16 cellular contexts compared by ENCODE assay signal in the genomic region with DNA sequence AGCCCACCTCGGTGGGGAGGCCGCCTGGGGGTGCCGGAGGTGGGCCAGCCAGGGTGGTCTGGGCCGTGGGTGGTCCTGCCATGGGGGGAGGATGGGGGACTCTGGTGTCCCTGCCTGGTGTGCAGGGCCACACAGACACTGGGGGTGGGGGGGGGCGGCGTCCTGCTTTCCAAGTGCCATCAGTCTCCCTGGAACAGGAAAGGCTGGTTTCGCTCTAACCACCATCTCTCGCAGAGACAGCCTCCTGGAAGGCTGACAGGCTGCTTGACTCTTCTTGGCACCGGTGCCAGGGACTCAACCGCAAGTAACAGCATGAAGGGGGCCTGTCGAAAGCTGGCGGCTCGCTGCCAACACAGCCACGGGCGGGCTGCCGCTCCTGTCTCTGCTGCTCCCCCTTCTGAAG. TPM values are rescaled to one million over a fixed set of nuclear protein-coding genes. Genes with fewer than 3 reads are reported as not detected.
DNase-seq lines count a peak whose midpoint lies in the region; ATAC-seq and TF ChIP-seq lines count a peak whose summit lies in the region.
"Had no signal": no experiment of that assay in that cellular context is flagged by ENCODE, and none has a peak within 500 bp of the region (broad histone marks: within the 10 kb centered on the region; RNA-seq: fewer than 3 reads in every experiment).

No MANE protein-coding gene starts in this region.

- DNase-seq in CD8-positive, alpha-beta memory T cell: no peak
- DNase-seq in NCI-H2171 treated with DMSO at 0.1 percent for 48 hours (lab: John Stamatoyannopoulos, UW): peak; percentile 77
- no peak for DNase-seq in esophagus squamous epithelium (lab: John Stamatoyannopoulos, UW)
- no peak for DNase-seq in progenitor cell of endocrine pancreas (ENCODE audit: low spot score, unreplicated experiment)
- no peak for DNase-seq in NCI-H2081 treated with DMSO at 0.1 percent for 48 hours (lab: John Stamatoyannopoulos, UW)
- DNase-seq in osteocyte (ENCODE audit: extremely low spot score, unreplicated experiment): no peak
- no peak for DNase-seq in kidney glomerular epithelial cell (lab: John Stamatoyannopoulos, UW)
- DNase-seq: CD4-positive, CD25-positive, alpha-beta regulatory T cell; cerebellar nuclear complex; foreskin melanocyte; NCI-H69 had no signal

- no peak for ATAC-seq in stimulated activated memory B cell treated with anti-CD40 and anti-IgM and Interleukin-4, amounts not matched to agents 10 μg/mL and 1 μg/mL and 100 μg/mL, for 72 hours
- ATAC-seq: activated CD4-positive, CD25-positive, alpha-beta regulatory T cell treated with anti-CD3 and anti-CD28 coated beads, Interleukin-2, amount 50 U/mL, for 24 hours; left colon had no signal

- H3K4me1 ChIP-seq in CD8-positive, alpha-beta memory T cell (ENCODE audit: insufficient read depth, low read length): peaks cover 25% of the 10 kb centered on the region
- peaks cover 29 to 78% (median 40%) of the 10 kb centered on the region in 3 donors for H3K4me1 ChIP-seq in esophagus squamous epithelium
- H3K4me1 ChIP-seq: parathyroid adenoma had no signal

- peaks cover 0 to 12% (median 3%) of the 10 kb centered on the region in 3 donors for H3K36me3 Mint-ChIP-seq in CD8-positive, alpha-beta memory T cell
- H3K36me3 Mint-ChIP-seq in progenitor cell of endocrine pancreas (ENCODE audit: insufficient read depth) (peaks cover 24% of the 10 kb centered on the region), osteocyte (ENCODE audit: unreplicated experiment) (peaks cover 35% of the 10 kb centered on the region)
- no peaks in the 10 kb centered on the region for H3K36me3 Mint-ChIP-seq in stimulated activated memory B cell treated with anti-CD40 and anti-IgM and Interleukin-4, amounts not matched to agents 10 μg/mL and 1 μg/mL and 100 μg/mL, for 72 hours
- H3K36me3 Mint-ChIP-seq: CD4-positive, CD25-positive, alpha-beta regulatory T cell had no signal

- no peaks in the 10 kb centered on the region for H3K36me3 ChIP-seq in CD8-positive, alpha-beta memory T cell (ENCODE audit: insufficient read depth, low read length)
- H3K36me3 ChIP-seq in esophagus squamous epithelium: peaks cover 33 to 98% (median 38%) of the 10 kb centered on the region in 3 donors

- peak overlapping the region in 4 of 7 donors; percentile 1 to 58 (median 22) for H3K4me3 Mint-ChIP-seq in CD8-positive, alpha-beta memory T cell
- H3K4me3 Mint-ChIP-seq in progenitor cell of endocrine pancreas (ENCODE audit: low read depth) (no peak overlapping the region), osteocyte (ENCODE audit: unreplicated experiment) (no peak overlapping the region)
- no peak overlapping the region for H3K4me3 Mint-ChIP-seq in stimulated activated memory B cell treated with anti-CD40 and anti-IgM and Interleukin-4, amounts not matched to agents 10 μg/mL and 1 μg/mL and 100 μg/mL, for 72 hours
- H3K4me3 Mint-ChIP-seq: CD4-positive, CD25-positive, alpha-beta regulatory T cell had no signal

- H3K9me3 Mint-ChIP-seq in CD8-positive, alpha-beta memory T cell: peaks cover 0 to 4% (median 2%) of the 10 kb centered on the region in 5 donors
- H3K9me3 Mint-ChIP-seq in progenitor cell of endocrine pancreas (ENCODE audit: low read depth): peaks cover 7% of the 10 kb centered on the region
- H3K9me3 Mint-ChIP-seq in stimulated activated memory B cell treated with anti-CD40 and anti-IgM and Interleukin-4, amounts not matched to agents 10 μg/mL and 1 μg/mL and 100 μg/mL, for 72 hours: peaks cover 6% of the 10 kb centered on the region
- peaks cover 3% of the 10 kb centered on the region for H3K9me3 Mint-ChIP-seq in osteocyte (ENCODE audit: unreplicated experiment)

- no peak overlapping the region for H3K27ac ChIP-seq in CD8-positive, alpha-beta memory T cell (ENCODE audit: low read depth, low read length)
- H3K27ac ChIP-seq in esophagus squamous epithelium: peak overlapping the region in 3 of 4 donors; percentile 56 to 73 (median 66)
- H3K27ac ChIP-seq: parathyroid adenoma, SK-N-MC had no signal

- TF ChIP-seq POLR2A in esophagus squamous epithelium (IDR thresholded peaks at IDR 0.05): no peak

- H3K27ac Mint-ChIP-seq in CD8-positive, alpha-beta memory T cell: peak overlapping the region in 6 of 8 donors; percentile 15 to 93 (median 74)
- H3K27ac Mint-ChIP-seq in progenitor cell of endocrine pancreas: peak overlapping the region; percentile 36
- no peak overlapping the region for H3K27ac Mint-ChIP-seq in stimulated activated memory B cell treated with anti-CD40 and anti-IgM and Interleukin-4, amounts not matched to agents 10 μg/mL and 1 μg/mL and 100 μg/mL, for 72 hours
- H3K27ac Mint-ChIP-seq in osteocyte (ENCODE audit: unreplicated experiment): no peak overlapping the region
- H3K27ac Mint-ChIP-seq: CD4-positive, CD25-positive, alpha-beta regulatory T cell had no signal

- WGBS in esophagus squamous epithelium, 2 donors: 18% methylated on average over 4 of the region's 16 CpGs; no CpG with 5 or more reads in 1 of the 2 donors

- H3K9me3 ChIP-seq in CD8-positive, alpha-beta memory T cell (ENCODE audit: low read length): no peaks in the 10 kb centered on the region
- H3K9me3 ChIP-seq in esophagus squamous epithelium: peaks cover 0 to 5% (median 0%) of the 10 kb centered on the region in 3 donors

- peaks cover 0 to 6% of the 10 kb centered on the region in 2 donors for H3K27me3 Mint-ChIP-seq in CD8-positive, alpha-beta memory T cell
- no peaks in the 10 kb centered on the region for H3K27me3 Mint-ChIP-seq in progenitor cell of endocrine pancreas
- peaks cover 62% of the 10 kb centered on the region for H3K27me3 Mint-ChIP-seq in stimulated activated memory B cell treated with anti-CD40 and anti-IgM and Interleukin-4, amounts not matched to agents 10 μg/mL and 1 μg/mL and 100 μg/mL, for 72 hours
- H3K27me3 Mint-ChIP-seq in osteocyte (ENCODE audit: unreplicated experiment): no peaks in the 10 kb centered on the region

- intact Hi-C loops in esophagus squamous epithelium (cut with DNase I): no loop called here

- no peak overlapping the region for H3K4me3 ChIP-seq in CD8-positive, alpha-beta memory T cell (ENCODE audit: low read length)
- H3K4me3 ChIP-seq in esophagus squamous epithelium: no peak overlapping the region
- H3K4me3 ChIP-seq: SK-N-MC had no signal

- TF ChIP-seq CTCF in esophagus squamous epithelium (IDR thresholded peaks at IDR 0.05) (no peak), progenitor cell of endocrine pancreas (IDR thresholded peaks at IDR 0.05; ENCODE audit: unreplicated experiment) (no peak), osteocyte (IDR thresholded peaks at IDR 0.05) (no peak)

- H3K27me3 ChIP-seq in CD8-positive, alpha-beta memory T cell (ENCODE audit: insufficient read depth, low read length, poor library complexity, severe bottlenecking): no peaks in the 10 kb centered on the region
- no peaks in the 10 kb centered on the region for H3K27me3 ChIP-seq in esophagus squamous epithelium

- POLR2A ChIA-PET in CD8-positive, alpha-beta memory T cell (lab: Charles Lee): interaction anchor here (1.4 kb wide), 1 partner anchor 13 kb away, joined by 5 read pairs; no protein-coding TSS in a partner anchor

- H3K4me1 Mint-ChIP-seq in CD8-positive, alpha-beta memory T cell: peaks cover 45 to 55% (median 45%) of the 10 kb centered on the region in 3 donors
- H3K4me1 Mint-ChIP-seq in progenitor cell of endocrine pancreas (ENCODE audit: low read depth): no peaks in the 10 kb centered on the region
- peaks cover 10% of the 10 kb centered on the region for H3K4me1 Mint-ChIP-seq in stimulated activated memory B cell treated with anti-CD40 and anti-IgM and Interleukin-4, amounts not matched to agents 10 μg/mL and 1 μg/mL and 100 μg/mL, for 72 hours
- H3K4me1 Mint-ChIP-seq in osteocyte (ENCODE audit: unreplicated experiment): no peaks in the 10 kb centered on the region

- CTCF ChIA-PET in CD8-positive, alpha-beta memory T cell (lab: Charles Lee): interaction anchor here (3.0 to 4.6 kb wide), 3 partner anchors 12 to 19 kb away, joined by 15 to 34 read pairs (median 21); no protein-coding TSS in a partner anchor

RNA-seq across cellular contexts. Expression of a gene that starts 40.3 kb away (rescaled TPM):
- under 1 TPM; 0.20 TPM for total RNA-seq in CD8-positive, alpha-beta memory T cell
- not detected for polyA plus RNA-seq in CD8-positive, alpha-beta memory T cell
- total RNA-seq in esophagus squamous epithelium (10 to 100 TPM; 18.8 to 74.7 (median 47.1) TPM), progenitor cell of endocrine pancreas (11.4 and 11.8 TPM in 2 replicates), osteocyte (12.4 and 13.7 TPM in 2 replicates)
- polyA plus RNA-seq: CD4-positive, CD25-positive, alpha-beta regulatory T cell had no signal

Comparison
In these comparisons a context has a peak if more than half of its experiments do, and no peak if none do; other contexts are left out.
1. H3K27ac Mint-ChIP-seq: peak in CD8-positive, alpha-beta memory T cell (6 of 8) and progenitor cell of endocrine pancreas (single experiment); none in stimulated activated memory B cell treated with anti-CD40 and anti-IgM and Interleukin-4, amounts not matched to agents 10 μg/mL and 1 μg/mL and 100 μg/mL, for 72 hours (single experiment) and osteocyte (single experiment).
2. H3K4me3 Mint-ChIP-seq: peak in CD8-positive, alpha-beta memory T cell (4 of 7); none in progenitor cell of endocrine pancreas (single experiment), stimulated activated memory B cell treated with anti-CD40 and anti-IgM and Interleukin-4, amounts not matched to agents 10 μg/mL and 1 μg/mL and 100 μg/mL, for 72 hours (single experiment) and osteocyte (single experiment).
3. RNA of a gene that starts 40.3 kb away (total RNA-seq): 18.8 to 74.7 TPM in esophagus squamous epithelium, 12.4 to 13.7 TPM in osteocyte and 11.4 to 11.8 TPM in progenitor cell of endocrine pancreas; 0.20 TPM in CD8-positive, alpha-beta memory T cell; every median in the first group is over 10 times any median in the second.